In the genomic region with DNA sequence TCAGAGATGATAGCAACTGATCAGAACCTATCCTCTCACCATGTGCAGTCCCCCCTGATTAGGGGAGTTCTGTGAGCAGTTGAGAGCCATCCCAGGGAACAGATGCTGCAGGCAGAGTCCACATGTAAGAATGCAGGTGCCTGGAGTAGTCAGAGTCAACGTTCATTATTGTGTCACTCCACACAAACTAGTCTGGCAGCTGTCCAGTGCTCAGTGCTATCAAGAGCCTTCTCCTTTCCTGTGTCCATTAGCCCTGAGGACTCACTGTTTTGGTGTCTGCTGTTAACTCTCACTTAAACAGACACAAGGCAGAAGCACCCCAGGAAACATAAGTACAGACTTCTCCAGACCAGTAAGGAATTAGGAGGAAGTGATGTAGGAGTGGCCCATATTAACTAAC, we compare ENCODE assay signal across 11 cellular contexts. TPM values are rescaled to one million over a fixed set of nuclear protein-coding genes. Genes with fewer than 3 reads are reported as not detected.
DNase-seq lines count a peak whose midpoint lies in the region; ATAC-seq and TF ChIP-seq lines count a peak whose summit lies in the region.
"Had no signal": no experiment of that assay in that cellular context is flagged by ENCODE, and none has a peak within 500 bp of the region (broad histone marks: within the 10 kb centered on the region; RNA-seq: fewer than 3 reads in every experiment).

No MANE protein-coding gene starts in this region.

- H3K27me3 ChIP-seq in brain microvascular endothelial cell (replicated peaks), result no peaks in the 10 kb centered on the region

- in situ Hi-C loops in brain microvascular endothelial cell (cut with HindIII; ENCODE audit: low pct_ligation_motif_present, low sequenced_read_pairs), result no loop called here

- no peak for TF ChIP-seq POLR2A in NB4 (IDR thresholded peaks at IDR 0.05; ENCODE audit: extremely low read depth, insufficient read length)

- peak; percentile 8 for DNase-seq in DMS153 treated with DMSO at 0.1 percent for 48 hours (lab: John Stamatoyannopoulos, UW; ENCODE audit: unreplicated experiment)
- peak; percentile 17 for DNase-seq in NB4 (ENCODE audit: low read depth)
- peak; percentile 54 for DNase-seq in brain microvascular endothelial cell
- peak; percentile 60 for DNase-seq in left lobe of liver (ENCODE audit: low spot score)
- no peak for DNase-seq in NCI-H2171 treated with DMSO at 0.1 percent for 48 hours (lab: John Stamatoyannopoulos, UW)
- no peak for DNase-seq in ecto neural progenitor cell (ENCODE audit: low spot score)
- no peak for DNase-seq in activated T-cell treated with anti-CD3 and anti-CD28 coated beads, Interleukin-2, amount 50 U/mL, for 48 hours
- DNase-seq: CD8-positive, alpha-beta memory T cell had no signal

- TF ChIP-seq CTCF in NB4 (IDR thresholded peaks at IDR 0.05; ENCODE audit: low read depth, low read length), result no peak
- TF ChIP-seq CTCF in brain microvascular endothelial cell (IDR thresholded peaks at IDR 0.05; ENCODE audit: low read depth, low read length, missing control alignments), result no peak

- no peak overlapping the region for H3K27ac ChIP-seq in brain microvascular endothelial cell
- H3K27ac ChIP-seq: KMS-11 had no signal

- ATAC-seq in left lobe of liver (peak; percentile 87), HG02763 (IDR thresholded peaks at IDR 0.05; ENCODE audit: unreplicated experiment) (no peak)

- no peaks in the 10 kb centered on the region for H3K36me3 ChIP-seq in brain microvascular endothelial cell (replicated peaks)

- H3K4me3 ChIP-seq in NB4 (ENCODE audit: low read depth, low read length), result no peak overlapping the region
- H3K4me3 ChIP-seq in brain microvascular endothelial cell (ENCODE audit: low read depth, low read length), result no peak overlapping the region

RNA-seq across cellular contexts. Expression of a gene that starts 2.5 kb away (rescaled TPM):
- total RNA-seq in left lobe of liver, result 0.43 TPM
- total RNA-seq: CD8-positive, alpha-beta memory T cell; T-helper 1 cell treated with Interleukin-12 subunit alpha and Interleukin-12 subunit beta and Interleukin-4 antibody, amounts not matched to agents 30 ng/mL and 1 ng/mL, for 36 hours had no signal

Comparison
In these comparisons a context has a peak if more than half of its experiments do, and no peak if none do; other contexts are left out.
1. DNase-seq: peak in DMS153 treated with DMSO at 0.1 percent for 48 hours (single experiment), NB4 (single experiment), brain microvascular endothelial cell (single experiment) and left lobe of liver (single experiment); none in NCI-H2171 treated with DMSO at 0.1 percent for 48 hours (single experiment), ecto neural progenitor cell (single experiment) and activated T-cell treated with anti-CD3 and anti-CD28 coated beads, Interleukin-2, amount 50 U/mL, for 48 hours (0 of 2).